In genomic region chr4:186789671-186790070, GRCh38 we compare ENCODE assay signal across 16 cellular contexts.
"Had no signal": no experiment of that assay in that cellular context is flagged by ENCODE, and none has a peak within 500 bp of the region (broad histone marks: within the 10 kb centered on the region; RNA-seq: fewer than 3 reads in every experiment).

No MANE protein-coding gene starts in this region.

- DNase-seq: activated CD4-positive, alpha-beta memory T cell treated with anti-CD3 and anti-CD28 coated beads, Interleukin-2, amount 10 ng/mL, durations not matched to agents 7 days and 5 days; activated CD4-positive, alpha-beta T cell treated with anti-CD3 and anti-CD28 coated beads for 1 hour; activated naive CD4-positive, alpha-beta T cell; activated naive CD8-positive, alpha-beta T cell treated with anti-CD3 and anti-CD28 coated beads, Interleukin-2, amount 50 U/mL, for 24 hours; activated T-cell treated with anti-CD3 and anti-CD28 coated beads, Interleukin-2, amount 50 U/mL, for 48 hours; body of pancreas; effector memory CD4-positive, alpha-beta T cell; immature natural killer cell; left colon; mammary epithelial cell; mucosa of descending colon; natural killer cell; occipital lobe; stimulated activated CD4-positive, alpha-beta T cell treated with anti-CD3 and anti-CD28 coated beads, Interleukin-4, amount 100 ng/mL, for 24 hours; upper lobe of right lung had no signal

- H3K9me3 ChIP-seq: body of pancreas, mucosa of descending colon, upper lobe of right lung had no signal

- H3K36me3 ChIP-seq: upper lobe of right lung had no signal

- H3K27me3 ChIP-seq: body of pancreas, upper lobe of right lung had no signal

- H3K27ac ChIP-seq: body of pancreas, upper lobe of right lung had no signal

- ATAC-seq: activated naive CD8-positive, alpha-beta T cell treated with anti-CD3 and anti-CD28 coated beads, Interleukin-2, amount 50 U/mL, for 24 hours; body of pancreas; left colon; mucosa of descending colon; natural killer cell; sciatic nerve; upper lobe of right lung had no signal

- H3K4me3 ChIP-seq: body of pancreas, mucosa of descending colon, upper lobe of right lung had no signal

- H3K4me1 ChIP-seq: body of pancreas, upper lobe of right lung had no signal
